Comparison of ENCODE assay signal across 36 cellular contexts in the genomic region with DNA sequence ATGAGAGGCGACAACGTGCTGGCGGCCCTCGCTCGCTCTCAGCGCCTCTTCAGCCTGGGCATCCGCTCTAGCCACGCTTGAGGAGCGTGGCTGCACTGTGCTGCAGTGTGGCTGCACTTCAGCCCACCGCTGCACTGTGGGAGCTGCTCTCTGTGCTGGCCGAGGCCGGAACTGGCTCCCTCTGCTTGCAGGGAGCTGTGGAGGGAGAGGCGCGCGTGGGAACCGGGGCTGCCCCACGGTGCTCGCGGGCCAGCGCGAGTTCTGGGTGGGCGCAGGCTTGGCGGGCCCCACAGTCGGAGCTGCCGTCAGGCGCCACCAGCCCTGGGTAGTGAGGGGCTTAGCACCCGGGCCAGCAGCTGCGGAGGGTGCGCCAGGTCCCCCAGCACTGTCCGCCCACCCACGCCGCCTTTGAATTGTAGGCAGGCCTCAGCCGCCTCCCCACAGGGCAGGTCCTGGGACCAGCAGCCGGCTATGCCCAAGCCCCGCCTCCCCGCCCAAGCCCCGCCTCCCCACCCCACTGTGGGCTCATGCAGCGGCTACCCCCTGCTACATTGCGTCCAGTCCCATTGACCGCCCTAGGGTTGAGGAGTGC.
"Had no signal": no experiment of that assay in that cellular context is flagged by ENCODE, and none has a peak within 500 bp of the region (broad histone marks: within the 10 kb centered on the region; RNA-seq: fewer than 3 reads in every experiment).

No MANE protein-coding gene starts in this region.

- H3K4me3 ChIP-seq: ascending aorta, cardiac muscle cell, Peyer's patch had no signal

- H3K4me1 ChIP-seq: ascending aorta, Peyer's patch had no signal

- H3K36me3 Mint-ChIP-seq: activated naive CD8-positive, alpha-beta T cell; T-cell had no signal

- H3K4me2 ChIP-seq: KMS-11 had no signal

- H3K27me3 Mint-ChIP-seq: activated CD4-positive, alpha-beta memory T cell treated with anti-CD3 and anti-CD28 coated beads, Interleukin-2, amount 10 ng/mL, durations not matched to agents 7 days and 5 days; activated CD8-positive, alpha-beta memory T cell treated with anti-CD3 and anti-CD28 coated beads, Interleukin-2, amount 10 ng/mL, durations not matched to agents 7 days and 5 days; activated naive CD4-positive, alpha-beta T cell treated with anti-CD3 and anti-CD28 coated beads, Interleukin-2, amount 10 ng/mL, durations not matched to agents 7 days and 5 days; activated naive CD8-positive, alpha-beta T cell; activated naive CD8-positive, alpha-beta T cell treated with anti-CD3 and anti-CD28 coated beads, Interleukin-2, amount 50 U/mL, for 24 hours; T-cell; T-helper 17 cell had no signal

- H3K4me1 Mint-ChIP-seq: activated CD4-positive, alpha-beta memory T cell treated with anti-CD3 and anti-CD28 coated beads, Interleukin-2, amount 10 ng/mL, durations not matched to agents 7 days and 5 days; activated CD8-positive, alpha-beta memory T cell treated with anti-CD3 and anti-CD28 coated beads, Interleukin-2, amount 10 ng/mL, durations not matched to agents 7 days and 5 days; activated naive CD4-positive, alpha-beta T cell treated with anti-CD3 and anti-CD28 coated beads, Interleukin-2, amount 10 ng/mL, durations not matched to agents 7 days and 5 days; activated naive CD8-positive, alpha-beta T cell treated with anti-CD3 and anti-CD28 coated beads, Interleukin-2, amount 50 U/mL, for 24 hours; T-cell; T-helper 17 cell had no signal

- ATAC-seq: activated CD8-positive, alpha-beta memory T cell treated with anti-CD3 and anti-CD28 coated beads, Interleukin-2, amount 10 ng/mL, durations not matched to agents 7 days and 5 days; activated naive CD8-positive, alpha-beta T cell treated with anti-CD3 and anti-CD28 coated beads, Interleukin-2, amount 50 U/mL, for 24 hours; PC-3; Right ventricle myocardium inferior; SK-N-SH treated with all-trans-retinoic acid at 6 μM for 48 hours; T-cell; T-helper 17 cell had no signal

- H3K36me3 ChIP-seq: ascending aorta, cardiac muscle cell, Peyer's patch had no signal

- H3K9me3 ChIP-seq: ascending aorta had no signal

- H3K27ac ChIP-seq: ascending aorta, cardiac muscle cell, KMS-11, Peyer's patch, VCaP had no signal

- DNase-seq: activated CD4-positive, alpha-beta memory T cell treated with anti-CD3 and anti-CD28 coated beads, Interleukin-2, amount 10 ng/mL, durations not matched to agents 7 days and 5 days; activated CD4-positive, alpha-beta T cell treated with anti-CD3 and anti-CD28 coated beads for 1 hour; activated CD4-positive, alpha-beta T cell treated with anti-CD3 and anti-CD28 coated beads for 48 hours; activated CD4-positive, CD25-positive, alpha-beta regulatory T cell; activated CD8-positive, alpha-beta memory T cell treated with anti-CD3 and anti-CD28 coated beads for 24 hours; activated CD8-positive, alpha-beta memory T cell treated with anti-CD3 and anti-CD28 coated beads, Interleukin-2, amount 10 ng/mL, durations not matched to agents 7 days and 5 days; activated CD8-positive, alpha-beta memory T cell treated with anti-CD3 and anti-CD28 coated beads, Interleukin-2, amount 50 U/mL, for 48 hours; activated effector memory CD4-positive, alpha-beta T cell treated with Interleukin-2 at 50 U/mL for 16 hours; activated naive CD4-positive, alpha-beta T cell treated with anti-CD3 and anti-CD28 coated beads, Interleukin-2, amount 10 ng/mL, durations not matched to agents 7 days and 5 days; activated naive CD8-positive, alpha-beta T cell treated with anti-CD3 and anti-CD28 coated beads, Interleukin-2, amount 50 U/mL, for 24 hours; activated T-cell treated with anti-CD3 and anti-CD28 coated beads, Interleukin-2, amount 50 U/mL, for 48 hours; MM.1S; MV-4-11; NCI-H1092; NCI-H1436 treated with DMSO at 0.1 percent for 48 hours; NCI-H1694 treated with DMSO at 0.1 percent for 48 hours; NCI-H2029 treated with DMSO at 0.1 percent for 48 hours; NCI-H2107; NCI-H2171; NCI-H510A; NCI-H526; NCI-H748 treated with DMSO at 0.1 percent for 48 hours; NK-92 treated with Interleukin-12 subunit alpha and Interleukin-12 subunit beta, amount 100 ng/mL, for 24 hours; PC-3; Peyer's patch; RPMI8226; SIG-M5; T-cell; T-helper 17 cell had no signal

- H3K4me3 Mint-ChIP-seq: activated CD4-positive, alpha-beta memory T cell treated with anti-CD3 and anti-CD28 coated beads, Interleukin-2, amount 10 ng/mL, durations not matched to agents 7 days and 5 days; activated CD8-positive, alpha-beta memory T cell treated with anti-CD3 and anti-CD28 coated beads, Interleukin-2, amount 10 ng/mL, durations not matched to agents 7 days and 5 days; activated naive CD4-positive, alpha-beta T cell treated with anti-CD3 and anti-CD28 coated beads, Interleukin-2, amount 10 ng/mL, durations not matched to agents 7 days and 5 days; activated naive CD8-positive, alpha-beta T cell; activated naive CD8-positive, alpha-beta T cell treated with anti-CD3 and anti-CD28 coated beads, Interleukin-2, amount 50 U/mL, for 24 hours; T-cell; T-helper 17 cell had no signal

- H3K27me3 ChIP-seq: ascending aorta, cardiac muscle cell, Peyer's patch had no signal

- H3K27ac Mint-ChIP-seq: activated CD4-positive, alpha-beta memory T cell treated with anti-CD3 and anti-CD28 coated beads, Interleukin-2, amount 10 ng/mL, durations not matched to agents 7 days and 5 days; activated CD8-positive, alpha-beta memory T cell treated with anti-CD3 and anti-CD28 coated beads, Interleukin-2, amount 10 ng/mL, durations not matched to agents 7 days and 5 days; activated naive CD4-positive, alpha-beta T cell treated with anti-CD3 and anti-CD28 coated beads, Interleukin-2, amount 10 ng/mL, durations not matched to agents 7 days and 5 days; activated naive CD8-positive, alpha-beta T cell; activated naive CD8-positive, alpha-beta T cell treated with anti-CD3 and anti-CD28 coated beads, Interleukin-2, amount 50 U/mL, for 24 hours; T-cell; T-helper 17 cell had no signal
